1 cellular context compared by ENCODE assay signal in the genomic region with DNA sequence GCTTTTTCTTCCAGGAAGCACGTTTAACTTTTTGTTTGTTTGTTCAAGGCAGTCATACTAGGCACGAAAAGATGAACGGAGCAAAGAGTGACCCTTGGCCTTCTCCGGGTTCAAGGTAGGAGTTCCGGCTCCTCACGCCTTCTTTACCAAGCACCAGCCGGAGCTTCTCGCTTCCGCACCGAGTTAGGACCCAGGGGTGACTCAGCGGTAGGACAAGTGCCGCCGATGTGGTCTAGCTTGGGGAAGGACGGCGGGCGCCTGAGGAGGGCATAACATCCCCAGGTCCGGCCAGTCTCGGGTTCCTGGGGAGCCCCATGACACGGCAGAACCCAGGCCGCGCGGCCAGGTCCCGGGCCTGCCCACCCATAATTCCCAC.
TF ChIP-seq lines count a peak whose summit lies in the region.

No MANE protein-coding gene starts in this region.

TF ChIP-seq in HepG2, 621 proteins besides CTCF, POLR2A, EP300 and RAD21 (continued from another document and continues in another):
- TF ChIP-seq MEIS2 (CRISPR knock-in tag; IDR thresholded peaks at IDR 0.05): peak; percentile 65; the same call in 1 of the 2 replicates
- TF ChIP-seq, protein P1, sequence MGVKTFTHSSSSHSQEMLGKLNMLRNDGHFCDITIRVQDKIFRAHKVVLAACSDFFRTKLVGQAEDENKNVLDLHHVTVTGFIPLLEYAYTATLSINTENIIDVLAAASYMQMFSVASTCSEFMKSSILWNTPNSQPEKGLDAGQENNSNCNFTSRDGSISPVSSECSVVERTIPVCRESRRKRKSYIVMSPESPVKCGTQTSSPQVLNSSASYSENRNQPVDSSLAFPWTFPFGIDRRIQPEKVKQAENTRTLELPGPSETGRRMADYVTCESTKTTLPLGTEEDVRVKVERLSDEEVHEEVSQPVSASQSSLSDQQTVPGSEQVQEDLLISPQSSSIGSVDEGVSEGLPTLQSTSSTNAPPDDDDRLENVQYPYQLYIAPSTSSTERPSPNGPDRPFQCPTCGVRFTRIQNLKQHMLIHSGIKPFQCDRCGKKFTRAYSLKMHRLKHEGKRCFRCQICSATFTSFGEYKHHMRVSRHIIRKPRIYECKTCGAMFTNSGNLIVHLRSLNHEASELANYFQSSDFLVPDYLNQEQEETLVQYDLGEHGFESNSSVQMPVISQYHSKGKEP (CRISPR knock-in tag; IDR thresholded peaks at IDR 0.05): no peak
- TF ChIP-seq ZNF451 (CRISPR knock-in tag; IDR thresholded peaks at IDR 0.05): no peak
- no peak for TF ChIP-seq BCL6 (CRISPR knock-in tag; IDR thresholded peaks at IDR 0.05)
- TF ChIP-seq ZSCAN30 (CRISPR knock-in tag; IDR thresholded peaks at IDR 0.05): no peak
- no peak; the same call in 1 of the 2 replicates for TF ChIP-seq ERF (CRISPR knock-in tag; IDR thresholded peaks at IDR 0.05)
- TF ChIP-seq, protein P2, sequence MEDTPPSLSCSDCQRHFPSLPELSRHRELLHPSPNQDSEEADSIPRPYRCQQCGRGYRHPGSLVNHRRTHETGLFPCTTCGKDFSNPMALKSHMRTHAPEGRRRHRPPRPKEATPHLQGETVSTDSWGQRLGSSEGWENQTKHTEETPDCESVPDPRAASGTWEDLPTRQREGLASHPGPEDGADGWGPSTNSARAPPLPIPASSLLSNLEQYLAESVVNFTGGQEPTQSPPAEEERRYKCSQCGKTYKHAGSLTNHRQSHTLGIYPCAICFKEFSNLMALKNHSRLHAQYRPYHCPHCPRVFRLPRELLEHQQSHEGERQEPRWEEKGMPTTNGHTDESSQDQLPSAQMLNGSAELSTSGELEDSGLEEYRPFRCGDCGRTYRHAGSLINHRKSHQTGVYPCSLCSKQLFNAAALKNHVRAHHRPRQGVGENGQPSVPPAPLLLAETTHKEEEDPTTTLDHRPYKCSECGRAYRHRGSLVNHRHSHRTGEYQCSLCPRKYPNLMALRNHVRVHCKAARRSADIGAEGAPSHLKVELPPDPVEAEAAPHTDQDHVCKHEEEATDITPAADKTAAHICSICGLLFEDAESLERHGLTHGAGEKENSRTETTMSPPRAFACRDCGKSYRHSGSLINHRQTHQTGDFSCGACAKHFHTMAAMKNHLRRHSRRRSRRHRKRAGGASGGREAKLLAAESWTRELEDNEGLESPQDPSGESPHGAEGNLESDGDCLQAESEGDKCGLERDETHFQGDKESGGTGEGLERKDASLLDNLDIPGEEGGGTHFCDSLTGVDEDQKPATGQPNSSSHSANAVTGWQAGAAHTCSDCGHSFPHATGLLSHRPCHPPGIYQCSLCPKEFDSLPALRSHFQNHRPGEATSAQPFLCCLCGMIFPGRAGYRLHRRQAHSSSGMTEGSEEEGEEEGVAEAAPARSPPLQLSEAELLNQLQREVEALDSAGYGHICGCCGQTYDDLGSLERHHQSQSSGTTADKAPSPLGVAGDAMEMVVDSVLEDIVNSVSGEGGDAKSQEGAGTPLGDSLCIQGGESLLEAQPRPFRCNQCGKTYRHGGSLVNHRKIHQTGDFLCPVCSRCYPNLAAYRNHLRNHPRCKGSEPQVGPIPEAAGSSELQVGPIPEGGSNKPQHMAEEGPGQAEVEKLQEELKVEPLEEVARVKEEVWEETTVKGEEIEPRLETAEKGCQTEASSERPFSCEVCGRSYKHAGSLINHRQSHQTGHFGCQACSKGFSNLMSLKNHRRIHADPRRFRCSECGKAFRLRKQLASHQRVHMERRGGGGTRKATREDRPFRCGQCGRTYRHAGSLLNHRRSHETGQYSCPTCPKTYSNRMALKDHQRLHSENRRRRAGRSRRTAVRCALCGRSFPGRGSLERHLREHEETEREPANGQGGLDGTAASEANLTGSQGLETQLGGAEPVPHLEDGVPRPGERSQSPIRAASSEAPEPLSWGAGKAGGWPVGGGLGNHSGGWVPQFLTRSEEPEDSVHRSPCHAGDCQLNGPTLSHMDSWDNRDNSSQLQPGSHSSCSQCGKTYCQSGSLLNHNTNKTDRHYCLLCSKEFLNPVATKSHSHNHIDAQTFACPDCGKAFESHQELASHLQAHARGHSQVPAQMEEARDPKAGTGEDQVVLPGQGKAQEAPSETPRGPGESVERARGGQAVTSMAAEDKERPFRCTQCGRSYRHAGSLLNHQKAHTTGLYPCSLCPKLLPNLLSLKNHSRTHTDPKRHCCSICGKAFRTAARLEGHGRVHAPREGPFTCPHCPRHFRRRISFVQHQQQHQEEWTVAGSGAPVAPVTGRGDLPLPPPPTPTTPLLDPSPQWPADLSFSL (CRISPR knock-in tag; IDR thresholded peaks at IDR 0.05): no peak
- TF ChIP-seq ZBTB38 (CRISPR knock-in tag; IDR thresholded peaks at IDR 0.05): no peak
- TF ChIP-seq, protein P3, sequence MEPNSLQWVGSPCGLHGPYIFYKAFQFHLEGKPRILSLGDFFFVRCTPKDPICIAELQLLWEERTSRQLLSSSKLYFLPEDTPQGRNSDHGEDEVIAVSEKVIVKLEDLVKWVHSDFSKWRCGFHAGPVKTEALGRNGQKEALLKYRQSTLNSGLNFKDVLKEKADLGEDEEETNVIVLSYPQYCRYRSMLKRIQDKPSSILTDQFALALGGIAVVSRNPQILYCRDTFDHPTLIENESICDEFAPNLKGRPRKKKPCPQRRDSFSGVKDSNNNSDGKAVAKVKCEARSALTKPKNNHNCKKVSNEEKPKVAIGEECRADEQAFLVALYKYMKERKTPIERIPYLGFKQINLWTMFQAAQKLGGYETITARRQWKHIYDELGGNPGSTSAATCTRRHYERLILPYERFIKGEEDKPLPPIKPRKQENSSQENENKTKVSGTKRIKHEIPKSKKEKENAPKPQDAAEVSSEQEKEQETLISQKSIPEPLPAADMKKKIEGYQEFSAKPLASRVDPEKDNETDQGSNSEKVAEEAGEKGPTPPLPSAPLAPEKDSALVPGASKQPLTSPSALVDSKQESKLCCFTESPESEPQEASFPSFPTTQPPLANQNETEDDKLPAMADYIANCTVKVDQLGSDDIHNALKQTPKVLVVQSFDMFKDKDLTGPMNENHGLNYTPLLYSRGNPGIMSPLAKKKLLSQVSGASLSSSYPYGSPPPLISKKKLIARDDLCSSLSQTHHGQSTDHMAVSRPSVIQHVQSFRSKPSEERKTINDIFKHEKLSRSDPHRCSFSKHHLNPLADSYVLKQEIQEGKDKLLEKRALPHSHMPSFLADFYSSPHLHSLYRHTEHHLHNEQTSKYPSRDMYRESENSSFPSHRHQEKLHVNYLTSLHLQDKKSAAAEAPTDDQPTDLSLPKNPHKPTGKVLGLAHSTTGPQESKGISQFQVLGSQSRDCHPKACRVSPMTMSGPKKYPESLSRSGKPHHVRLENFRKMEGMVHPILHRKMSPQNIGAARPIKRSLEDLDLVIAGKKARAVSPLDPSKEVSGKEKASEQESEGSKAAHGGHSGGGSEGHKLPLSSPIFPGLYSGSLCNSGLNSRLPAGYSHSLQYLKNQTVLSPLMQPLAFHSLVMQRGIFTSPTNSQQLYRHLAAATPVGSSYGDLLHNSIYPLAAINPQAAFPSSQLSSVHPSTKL (CRISPR knock-in tag; IDR thresholded peaks at IDR 0.05): peak; percentile 36; the same call in 1 of the 2 replicates
- TF ChIP-seq MEIS1 (CRISPR knock-in tag; IDR thresholded peaks at IDR 0.05; ENCODE audit: borderline replicate concordance): no peak
- TF ChIP-seq NCOA2 (CRISPR knock-in tag; IDR thresholded peaks at IDR 0.05): no peak; the same call in 1 of the 2 replicates
- 0 out of 2 replicates have a peak, but pooled peaks have one; percentile 40 for TF ChIP-seq ZNF251 (CRISPR knock-in tag; IDR thresholded peaks at IDR 0.05)
- peak; percentile 36; the same call in 1 of the 2 replicates for TF ChIP-seq NFE2 (CRISPR knock-in tag; IDR thresholded peaks at IDR 0.05)
- TF ChIP-seq ZNF335 (CRISPR knock-in tag; IDR thresholded peaks at IDR 0.05): peak; percentile 3; the same call in 1 of the 2 replicates
- TF ChIP-seq ZIK1 (CRISPR knock-in tag; IDR thresholded peaks at IDR 0.05; ENCODE audit: borderline replicate concordance, low read depth): no peak
- TF ChIP-seq NFE2L2 (IDR thresholded peaks at IDR 0.05; ENCODE audit: low read length): peak; percentile 49; the same call in 1 of the 2 replicates
- TF ChIP-seq, protein P4, sequence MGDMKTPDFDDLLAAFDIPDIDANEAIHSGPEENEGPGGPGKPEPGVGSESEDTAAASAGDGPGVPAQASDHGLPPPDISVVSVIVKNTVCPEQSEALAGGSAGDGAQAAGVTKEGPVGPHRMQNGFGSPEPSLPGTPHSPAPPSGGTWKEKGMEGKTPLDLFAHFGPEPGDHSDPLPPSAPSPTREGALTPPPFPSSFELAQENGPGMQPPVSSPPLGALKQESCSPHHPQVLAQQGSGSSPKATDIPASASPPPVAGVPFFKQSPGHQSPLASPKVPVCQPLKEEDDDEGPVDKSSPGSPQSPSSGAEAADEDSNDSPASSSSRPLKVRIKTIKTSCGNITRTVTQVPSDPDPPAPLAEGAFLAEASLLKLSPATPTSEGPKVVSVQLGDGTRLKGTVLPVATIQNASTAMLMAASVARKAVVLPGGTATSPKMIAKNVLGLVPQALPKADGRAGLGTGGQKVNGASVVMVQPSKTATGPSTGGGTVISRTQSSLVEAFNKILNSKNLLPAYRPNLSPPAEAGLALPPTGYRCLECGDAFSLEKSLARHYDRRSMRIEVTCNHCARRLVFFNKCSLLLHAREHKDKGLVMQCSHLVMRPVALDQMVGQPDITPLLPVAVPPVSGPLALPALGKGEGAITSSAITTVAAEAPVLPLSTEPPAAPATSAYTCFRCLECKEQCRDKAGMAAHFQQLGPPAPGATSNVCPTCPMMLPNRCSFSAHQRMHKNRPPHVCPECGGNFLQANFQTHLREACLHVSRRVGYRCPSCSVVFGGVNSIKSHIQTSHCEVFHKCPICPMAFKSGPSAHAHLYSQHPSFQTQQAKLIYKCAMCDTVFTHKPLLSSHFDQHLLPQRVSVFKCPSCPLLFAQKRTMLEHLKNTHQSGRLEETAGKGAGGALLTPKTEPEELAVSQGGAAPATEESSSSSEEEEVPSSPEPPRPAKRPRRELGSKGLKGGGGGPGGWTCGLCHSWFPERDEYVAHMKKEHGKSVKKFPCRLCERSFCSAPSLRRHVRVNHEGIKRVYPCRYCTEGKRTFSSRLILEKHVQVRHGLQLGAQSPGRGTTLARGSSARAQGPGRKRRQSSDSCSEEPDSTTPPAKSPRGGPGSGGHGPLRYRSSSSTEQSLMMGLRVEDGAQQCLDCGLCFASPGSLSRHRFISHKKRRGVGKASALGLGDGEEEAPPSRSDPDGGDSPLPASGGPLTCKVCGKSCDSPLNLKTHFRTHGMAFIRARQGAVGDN (CRISPR knock-in tag; IDR thresholded peaks at IDR 0.05): no peak
- no peak for TF ChIP-seq ZNF83 (CRISPR knock-in tag; IDR thresholded peaks at IDR 0.05; ENCODE audit: borderline replicate concordance)
- TF ChIP-seq NAIF1 (CRISPR knock-in tag; IDR thresholded peaks at IDR 0.05; ENCODE audit: borderline replicate concordance): no peak
- TF ChIP-seq SP1 (IDR thresholded peaks at IDR 0.05): no peak
- 0 out of 2 replicates have a peak, but pooled peaks have one; percentile 10 for TF ChIP-seq SP1 (CRISPR knock-in tag; IDR thresholded peaks at IDR 0.05)
- TF ChIP-seq ZSCAN25 (CRISPR knock-in tag; IDR thresholded peaks at IDR 0.05): peak; percentile 39
- TF ChIP-seq, protein P5, sequence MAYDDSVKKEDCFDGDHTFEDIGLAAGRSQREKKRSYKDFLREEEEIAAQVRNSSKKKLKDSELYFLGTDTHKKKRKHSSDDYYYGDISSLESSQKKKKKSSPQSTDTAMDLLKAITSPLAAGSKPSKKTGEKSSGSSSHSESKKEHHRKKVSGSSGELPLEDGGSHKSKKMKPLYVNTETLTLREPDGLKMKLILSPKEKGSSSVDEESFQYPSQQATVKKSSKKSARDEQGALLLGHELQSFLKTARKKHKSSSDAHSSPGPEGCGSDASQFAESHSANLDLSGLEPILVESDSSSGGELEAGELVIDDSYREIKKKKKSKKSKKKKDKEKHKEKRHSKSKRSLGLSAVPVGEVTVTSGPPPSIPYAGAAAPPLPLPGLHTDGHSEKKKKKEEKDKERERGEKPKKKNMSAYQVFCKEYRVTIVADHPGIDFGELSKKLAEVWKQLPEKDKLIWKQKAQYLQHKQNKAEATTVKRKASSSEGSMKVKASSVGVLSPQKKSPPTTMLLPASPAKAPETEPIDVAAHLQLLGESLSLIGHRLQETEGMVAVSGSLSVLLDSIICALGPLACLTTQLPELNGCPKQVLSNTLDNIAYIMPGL (CRISPR knock-in tag; IDR thresholded peaks at IDR 0.05; ENCODE audit: borderline replicate concordance in 1 of 2, low read depth in 1 of 2): 0 out of 4 replicates have a peak, but pooled peaks of 1 of the 2 experiments have one; percentile 5
- TF ChIP-seq AGO2 (optimal IDR thresholded peaks at IDR 0.05; ENCODE audit: low read depth, low read length): peak; percentile 89
- no peak for TF ChIP-seq ZSCAN12 (CRISPR knock-in tag; IDR thresholded peaks at IDR 0.05)
- TF ChIP-seq, protein P6, sequence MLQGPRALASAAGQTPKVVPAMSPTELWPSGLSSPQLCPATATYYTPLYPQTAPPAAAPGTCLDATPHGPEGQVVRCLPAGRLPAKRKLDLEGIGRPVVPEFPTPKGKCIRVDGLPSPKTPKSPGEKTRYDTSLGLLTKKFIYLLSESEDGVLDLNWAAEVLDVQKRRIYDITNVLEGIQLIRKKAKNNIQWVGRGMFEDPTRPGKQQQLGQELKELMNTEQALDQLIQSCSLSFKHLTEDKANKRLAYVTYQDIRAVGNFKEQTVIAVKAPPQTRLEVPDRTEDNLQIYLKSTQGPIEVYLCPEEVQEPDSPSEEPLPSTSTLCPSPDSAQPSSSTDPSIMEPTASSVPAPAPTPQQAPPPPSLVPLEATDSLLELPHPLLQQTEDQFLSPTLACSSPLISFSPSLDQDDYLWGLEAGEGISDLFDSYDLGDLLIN (CRISPR knock-in tag; IDR thresholded peaks at IDR 0.05; ENCODE audit: borderline replicate concordance): no peak
- TF ChIP-seq, protein P7, sequence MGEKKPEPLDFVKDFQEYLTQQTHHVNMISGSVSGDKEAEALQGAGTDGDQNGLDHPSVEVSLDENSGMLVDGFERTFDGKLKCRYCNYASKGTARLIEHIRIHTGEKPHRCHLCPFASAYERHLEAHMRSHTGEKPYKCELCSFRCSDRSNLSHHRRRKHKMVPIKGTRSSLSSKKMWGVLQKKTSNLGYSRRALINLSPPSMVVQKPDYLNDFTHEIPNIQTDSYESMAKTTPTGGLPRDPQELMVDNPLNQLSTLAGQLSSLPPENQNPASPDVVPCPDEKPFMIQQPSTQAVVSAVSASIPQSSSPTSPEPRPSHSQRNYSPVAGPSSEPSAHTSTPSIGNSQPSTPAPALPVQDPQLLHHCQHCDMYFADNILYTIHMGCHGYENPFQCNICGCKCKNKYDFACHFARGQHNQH (CRISPR knock-in tag; IDR thresholded peaks at IDR 0.05): no peak
- 0 out of 2 replicates have a peak, but pooled peaks have one; percentile 35 for TF ChIP-seq ZNF724P (CRISPR knock-in tag; IDR thresholded peaks at IDR 0.05; ENCODE audit: borderline replicate concordance)
- TF ChIP-seq ZNF790 (CRISPR knock-in tag; IDR thresholded peaks at IDR 0.05; ENCODE audit: borderline replicate concordance): no peak
